19 cellular contexts compared by ENCODE assay signal in genomic region chr2:170213651-170214050, GRCh38.
A peak's percentile ranks its signal among the peaks of the same experiment; 100 is the strongest.
DNase-seq lines count a peak whose midpoint lies in the region; ATAC-seq and TF ChIP-seq lines count a peak whose summit lies in the region.
"Had no signal": no experiment of that assay in that cellular context is flagged by ENCODE, and none has a peak within 500 bp of the region (broad histone marks: within the 10 kb centered on the region; RNA-seq: fewer than 3 reads in every experiment).

No MANE protein-coding gene starts in this region.

- peak; percentile 70 for DNase-seq in OCI-M1 (lab: John Stamatoyannopoulos, UW)
- DNase-seq in fibroblast of pulmonary artery (ENCODE audit: low read depth), result peak; percentile 23
- DNase-seq in C1 segment of cervical spinal cord (lab: John Stamatoyannopoulos, UW), result no peak
- no peak for DNase-seq in NCI-H2029 (lab: John Stamatoyannopoulos, UW)
- DNase-seq: 8988T, EL, GF-D8, Karpas-422, NCI-H1694 treated with DMSO at 0.1 percent for 48 hours, NCI-H446, NCI-H526, PC-3, Right ventricle myocardium superior, SW 1271, T-helper 17 cell had no signal

- H3K36me3 ChIP-seq in BLaER1 (no peaks in the 10 kb centered on the region), HEK293 (ENCODE audit: control insufficient read depth in 2 of 2, insufficient read depth in 1 of 2, low read length in 2 of 2) (no peaks in the 10 kb centered on the region)

- ATAC-seq in GM18498 (IDR thresholded peaks at IDR 0.05; ENCODE audit: unreplicated experiment) (no peak), HG03045 (IDR thresholded peaks at IDR 0.05; ENCODE audit: unreplicated experiment) (no peak)
- ATAC-seq: PC-3, T-helper 17 cell had no signal

- CTCF ChIA-PET in HEK293 (lab: Yijun Ruan, JAX), result interaction anchor here (0.6 kb wide), 1 partner anchor 43 kb away, joined by 4 read pairs; no protein-coding TSS in a partner anchor

- H3K9me3 ChIP-seq in BLaER1 (no peaks in the 10 kb centered on the region), HEK293 (ENCODE audit: control insufficient read depth, insufficient read depth, low read depth, low read length) (no peaks in the 10 kb centered on the region)

- POLR2A ChIA-PET in HEK293 (lab: Yijun Ruan, JAX), result no interaction called here

- H3K4me1 ChIP-seq in BLaER1 (peaks cover 15% of the 10 kb centered on the region), HEK293 (ENCODE audit: control insufficient read depth, insufficient read depth, low read length) (no peaks in the 10 kb centered on the region)

- H3K4me3 ChIP-seq in BLaER1 (no peak overlapping the region), HEK293 (ENCODE audit: low read depth, low read length) (no peak overlapping the region), fibroblast of pulmonary artery (replicated peaks; ENCODE audit: low read depth, low read length) (no peak overlapping the region)

- H3K4me2 ChIP-seq in BLaER1, result peak overlapping the region; percentile 76; the same call in 1 of the 2 replicates

- TF ChIP-seq CTCF in HEK293 (tag by site-specific recombination; IDR thresholded peaks at IDR 0.05) (no peak), fibroblast of pulmonary artery (IDR thresholded peaks at IDR 0.05; ENCODE audit: low read length, missing control alignments) (no peak)

- H4K20me1 ChIP-seq in BLaER1, result no peaks in the 10 kb centered on the region

- H3K9ac ChIP-seq in BLaER1, result no peak overlapping the region

- H3K27ac ChIP-seq in BLaER1, result no peak overlapping the region
- H3K27ac ChIP-seq in HEK293 (ENCODE audit: extremely low read depth, low read depth, low read length), result no peak overlapping the region

- no peaks in the 10 kb centered on the region for H3K27me3 ChIP-seq in BLaER1

TF ChIP-seq in HEK293, 187 proteins besides CTCF, POLR2A, EP300 and RAD21:
- TF ChIP-seq ZNF449 (tag by site-specific recombination; IDR thresholded peaks at IDR 0.05) (peak; percentile 82; the same call in 1 of the 2 replicates), ZNF514 (tag by site-specific recombination; IDR thresholded peaks at IDR 0.05) (no peak)

Comparison
In these comparisons a context has a peak if more than half of its experiments do, and no peak if none do; other contexts are left out.
1. DNase-seq: peak in OCI-M1 (single experiment) and fibroblast of pulmonary artery (single experiment); none in C1 segment of cervical spinal cord (0 of 14) and NCI-H2029 (single experiment).